In genomic region chr18:35231052-35231451, GRCh38 we compare ENCODE assay signal across 8 cellular contexts. TPM values are rescaled to one million over a fixed set of nuclear protein-coding genes. Genes with fewer than 3 reads are reported as not detected.
DNase-seq lines count a peak whose midpoint lies in the region; ATAC-seq and TF ChIP-seq lines count a peak whose summit lies in the region.

No MANE protein-coding gene starts in this region.

- TF ChIP-seq POLR2A in gastroesophageal sphincter (IDR thresholded peaks at IDR 0.05) (no peak), suprapubic skin (IDR thresholded peaks at IDR 0.05) (no peak)

- H3K27me3 Mint-ChIP-seq in GM23338 (ENCODE audit: insufficient read depth, low read depth, poor library complexity), result no peaks in the 10 kb centered on the region

- peak overlapping the region; percentile 38; the same call in 1 of the 3 replicates for H3K4me3 Mint-ChIP-seq in GM23338

- H2AFZ ChIP-seq in GM23338 (no peak overlapping the region), MM.1S (ENCODE audit: low read length) (peak overlapping the region; percentile 59)

- ATAC-seq in GM23338 (peak; percentile 88), gastroesophageal sphincter (peak; percentile 85), omental fat pad (ENCODE audit: low FRiP score) (peak; percentile 78)

- TF ChIP-seq CTCF in GM23338 (conservative IDR thresholded peaks at IDR 0.05; ENCODE audit: low read depth in 2 of 2) (peak; percentile 92 to 95), MM.1S (IDR thresholded peaks at IDR 0.05; ENCODE audit: low read length) (peak; percentile 89), gastroesophageal sphincter (IDR thresholded peaks at IDR 0.05) (peak; percentile 74 to 95 (median 84)), omental fat pad (IDR thresholded peaks at IDR 0.05) (peak in 2 of 3 donors; percentile 56 to 62), suprapubic skin (IDR thresholded peaks at IDR 0.05) (peak; percentile 63 to 91)

- peak overlapping the region; percentile 10; the same call in 1 of the 2 replicates for H3K4me2 ChIP-seq in GM23338
- peak overlapping the region; percentile 33; the same call in 1 of the 2 replicates for H3K4me2 ChIP-seq in MM.1S (ENCODE audit: low read depth, low read length)

- TF ChIP-seq EP300 in gastroesophageal sphincter (IDR thresholded peaks at IDR 0.05) (no peak), suprapubic skin (IDR thresholded peaks at IDR 0.05) (no peak)

- H3K9me3 Mint-ChIP-seq in GM23338, result no peaks in the 10 kb centered on the region

- no peaks in the 10 kb centered on the region for H3F3A ChIP-seq in GM23338 (replicated peaks; ENCODE audit: low read depth)
- no peaks in the 10 kb centered on the region for H3F3A ChIP-seq in MM.1S (ENCODE audit: insufficient read depth, low read length)

- no peaks in the 10 kb centered on the region for H3K9me3 ChIP-seq in MM.1S (replicated peaks; ENCODE audit: insufficient read depth, low read length)
- no peaks in the 10 kb centered on the region for H3K9me3 ChIP-seq in SJCRH30 (replicated peaks)
- no peaks in the 10 kb centered on the region for H3K9me3 ChIP-seq in gastroesophageal sphincter
- no peaks in the 10 kb centered on the region for H3K9me3 ChIP-seq in suprapubic skin

- H3K4me1 ChIP-seq in GM23338 (ENCODE audit: insufficient read depth) (no peaks in the 10 kb centered on the region), MM.1S (ENCODE audit: low read length) (no peaks in the 10 kb centered on the region), SJCRH30 (no peaks in the 10 kb centered on the region), gastroesophageal sphincter (peaks cover 0 to 6% (median 3%) of the 10 kb centered on the region in 3 donors), suprapubic skin (peaks cover 3% of the 10 kb centered on the region)

- WGBS in gastroesophageal sphincter (ENCODE audit: low coverage in 1 of 2), 2 donors, result 0% methylated on average over 2 to 6 of the region's 6 CpGs
- 1% methylated on average over 6 of the region's 6 CpGs for WGBS in suprapubic skin

- no peak overlapping the region for H3K27ac ChIP-seq in GM23338 (ENCODE audit: low read depth)
- H3K27ac ChIP-seq in MM.1S (ENCODE audit: low read length), result no peak overlapping the region
- no peak overlapping the region for H3K27ac ChIP-seq in SJCRH30
- no peak overlapping the region for H3K27ac ChIP-seq in gastroesophageal sphincter
- H3K27ac ChIP-seq in suprapubic skin, result no peak overlapping the region

- H3K27me3 ChIP-seq in GM23338 (ENCODE audit: insufficient read depth) (no peaks in the 10 kb centered on the region), MM.1S (replicated peaks; ENCODE audit: insufficient read depth, low read length) (no peaks in the 10 kb centered on the region), SJCRH30 (no peaks in the 10 kb centered on the region), gastroesophageal sphincter (no peaks in the 10 kb centered on the region), suprapubic skin (no peaks in the 10 kb centered on the region)

- H3K79me2 ChIP-seq in GM23338 (replicated peaks; ENCODE audit: insufficient read depth) (no peaks in the 10 kb centered on the region), MM.1S (ENCODE audit: low read length) (no peaks in the 10 kb centered on the region)

- H3K27ac Mint-ChIP-seq in GM23338, result no peak overlapping the region; the same call in 1 of the 2 replicates

- H3K36me3 ChIP-seq in GM23338 (ENCODE audit: insufficient read depth) (no peaks in the 10 kb centered on the region), MM.1S (replicated peaks; ENCODE audit: insufficient read depth, low read length) (no peaks in the 10 kb centered on the region), SJCRH30 (no peaks in the 10 kb centered on the region), gastroesophageal sphincter (no peaks in the 10 kb centered on the region), suprapubic skin (no peaks in the 10 kb centered on the region)

- H3K4me1 Mint-ChIP-seq in GM23338, result peaks cover 3% of the 10 kb centered on the region; the same call in 2 of the 3 replicates

- no peaks in the 10 kb centered on the region for H3K36me3 Mint-ChIP-seq in GM23338 (ENCODE audit: low read depth)

- no peak overlapping the region for H3K9ac ChIP-seq in MM.1S (ENCODE audit: low read length)

- peak; percentile 64 for DNase-seq in DMS79 treated with DMSO at 0.1 percent for 48 hours (lab: John Stamatoyannopoulos, UW)
- DNase-seq in GM23338 (ENCODE audit: low spot score), result peak; percentile 88
- DNase-seq in MM.1S, result peak; percentile 71
- DNase-seq in SJCRH30, result peak; percentile 45 to 80
- DNase-seq in activated naive CD4-positive, alpha-beta T cell (lab: John Stamatoyannopoulos, UW), result peak; percentile 26 to 64 (median 52)
- DNase-seq in omental fat pad (ENCODE audit: low spot score), result peak; percentile 81
- peak; percentile 85 to 86 for DNase-seq in suprapubic skin (ENCODE audit: low spot score in 2 of 2)

- H3K4me3 ChIP-seq in GM23338, result no peak overlapping the region
- H3K4me3 ChIP-seq in MM.1S (ENCODE audit: low read length), result no peak overlapping the region; the same call in 1 of the 2 replicates
- no peak overlapping the region for H3K4me3 ChIP-seq in SJCRH30
- no peak overlapping the region for H3K4me3 ChIP-seq in gastroesophageal sphincter
- H3K4me3 ChIP-seq in suprapubic skin, result no peak overlapping the region

- no peaks in the 10 kb centered on the region for H3K9me2 ChIP-seq in GM23338 (ENCODE audit: insufficient read depth)
- H3K9me2 ChIP-seq in MM.1S (replicated peaks; ENCODE audit: insufficient read depth, low read length), result no peaks in the 10 kb centered on the region

- no peaks in the 10 kb centered on the region for H4K20me1 ChIP-seq in GM23338 (replicated peaks; ENCODE audit: insufficient read depth)
- no peaks in the 10 kb centered on the region for H4K20me1 ChIP-seq in MM.1S (ENCODE audit: insufficient read depth, low read length)

TF ChIP-seq in GM23338, 12 proteins besides CTCF, POLR2A, EP300 and RAD21 (continues in another document):
- no peak for TF ChIP-seq EZH2phosphoT487 (IDR thresholded peaks at IDR 0.05; ENCODE audit: unreplicated experiment)
- TF ChIP-seq ETS1 (IDR thresholded peaks at IDR 0.05), result no peak
- no peak for TF ChIP-seq JUNB (IDR thresholded peaks at IDR 0.05; ENCODE audit: unreplicated experiment)
- TF ChIP-seq EZH2 (IDR thresholded peaks at IDR 0.05; ENCODE audit: low read depth, unreplicated experiment), result no peak

RNA-seq across cellular contexts. Expression of gene ZNF397, which starts 9.8 kb away (rescaled TPM):
- 47.6 and 48.6 TPM in 2 replicates for total RNA-seq in GM23338 (2014; rRNA removed; shearing (Covaris generic))
- 19.1 and 20.7 TPM in 2 replicates for polyA plus RNA-seq in GM23338 (2016; fragmentation: Nextera tagmentation; extraction: Ambion mirVana)
- total RNA-seq in SJCRH30 (2014; rRNA removed; shearing (Covaris generic)), result 7.9 and 8.6 TPM in 2 replicates
- 10 to 100 TPM; 30.6 to 40.0 (median 31.3) TPM for total RNA-seq in gastroesophageal sphincter
- total RNA-seq in omental fat pad, result 10 to 100 TPM; 15.9 to 33.9 (median 22.8) TPM
- total RNA-seq in suprapubic skin, result 10 to 100 TPM; 13.2 to 41.0 (median 17.3) TPM

RNA-seq across cellular contexts. Expression of gene ZSCAN30, which starts 59.0 kb away (rescaled TPM):
- total RNA-seq in GM23338 (2014; rRNA removed; shearing (Covaris generic)), result 15.5 and 21.8 TPM in 2 replicates
- 7.0 and 12.3 TPM in 2 replicates for polyA plus RNA-seq in GM23338 (2016; fragmentation: Nextera tagmentation; extraction: Ambion mirVana)
- 8.1 and 8.4 TPM in 2 replicates for total RNA-seq in SJCRH30 (2014; rRNA removed; shearing (Covaris generic))
- 10 to 100 TPM; 12.1 to 27.2 (median 17.6) TPM for total RNA-seq in gastroesophageal sphincter
- 10 to 100 TPM in 3 of 4 donors, 1 to 10 TPM in 1; 9.5 to 14.0 (median 13.6) TPM for total RNA-seq in omental fat pad
- total RNA-seq in suprapubic skin, result 10 to 100 TPM in 2 of 4 donors, 1 to 10 TPM in 2; 9.6 to 25.2 (median 10.7) TPM
